Comparison of ENCODE assay signal across 30 cellular contexts in the genomic region with DNA sequence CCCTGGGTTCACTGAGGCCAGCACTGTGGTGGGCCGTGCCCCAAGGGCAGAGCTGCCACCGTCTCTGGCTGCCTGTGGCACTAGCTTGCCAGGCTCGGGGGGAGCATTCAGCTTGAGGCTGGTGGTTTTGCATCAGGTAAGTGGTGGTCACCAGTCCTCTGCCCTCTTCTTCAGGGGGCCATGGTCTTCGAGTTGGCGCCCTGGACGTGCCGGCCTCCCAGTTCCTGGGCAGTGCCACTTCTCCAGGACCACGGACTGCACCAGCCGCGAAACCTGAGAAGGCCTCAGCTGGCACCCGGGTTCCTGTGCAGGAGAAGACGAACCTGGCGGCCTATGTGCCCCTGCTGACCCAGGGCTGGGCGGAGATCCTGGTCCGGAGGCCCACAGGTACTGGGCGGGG. TPM values are rescaled to one million over a fixed set of nuclear protein-coding genes. Genes with fewer than 3 reads are reported as not detected.
DNase-seq lines count a peak whose midpoint lies in the region; ATAC-seq and TF ChIP-seq lines count a peak whose summit lies in the region.
"Had no signal": no experiment of that assay in that cellular context is flagged by ENCODE, and none has a peak within 500 bp of the region (broad histone marks: within the 10 kb centered on the region; RNA-seq: fewer than 3 reads in every experiment).

No MANE protein-coding gene starts in this region.

- H3K4me2 ChIP-seq in neuronal stem cell (ENCODE audit: insufficient read depth, low read length, poor library complexity, severe bottlenecking): no peak overlapping the region
- H3K4me2 ChIP-seq: A549 had no signal

- no peak overlapping the region for H2BK5ac ChIP-seq in neuronal stem cell (ENCODE audit: low read length)

- H3K9ac ChIP-seq in neuronal stem cell (ENCODE audit: low read depth, low read length, poor library complexity): no peak overlapping the region

- H2BK120ac ChIP-seq in neuronal stem cell (ENCODE audit: low read depth, low read length): no peak overlapping the region

- H3K4me1 ChIP-seq in HEK293 (ENCODE audit: control insufficient read depth, insufficient read depth, low read length): no peaks in the 10 kb centered on the region
- peaks cover 0 to 1% of the 10 kb centered on the region in 2 donors for H3K4me1 ChIP-seq in neuronal stem cell (ENCODE audit: control insufficient read depth in 2 of 2, insufficient read depth in 1 of 2, low read depth in 1 of 2, low read length in 2 of 2)
- H3K4me1 ChIP-seq: A549, BE2C, Caco-2 had no signal

- no peak overlapping the region for H3K27ac ChIP-seq in HEK293 (ENCODE audit: extremely low read depth, low read depth, low read length)
- H3K27ac ChIP-seq in neuronal stem cell (replicated peaks; ENCODE audit: low read length): no peak overlapping the region
- H3K27ac ChIP-seq: 22Rv1; A549; BLaER1 treated with 17β-estradiol and CSF1 and Interleukin-3, amounts not matched to agents 10 nM and 100 nM; C4-2B had no signal

- no CpG with 5 or more reads among the region's 16 CpGs for WGBS in neuronal stem cell (ENCODE audit: extremely low coverage in 2 of 2, insufficient read length in 2 of 2, insufficient replicate concordance in 1 of 2), 2 donors

- H3K23ac ChIP-seq in neuronal stem cell (ENCODE audit: low read depth, low read length, poor library complexity): no peak overlapping the region

- H3K9me3 ChIP-seq in HEK293 (ENCODE audit: control insufficient read depth, insufficient read depth, low read depth, low read length): no peaks in the 10 kb centered on the region
- no peaks in the 10 kb centered on the region for H3K9me3 ChIP-seq in neuronal stem cell (replicated peaks in 1 of 2; ENCODE audit: control insufficient read depth in 2 of 2, insufficient read depth in 1 of 2, low read depth in 1 of 2, low read length in 2 of 2)
- H3K9me3 ChIP-seq: A549; BE2C; BLaER1; BLaER1 treated with 17β-estradiol and CSF1 and Interleukin-3, amounts not matched to agents 10 nM and 100 nM; Caco-2 had no signal

- H3K79me1 ChIP-seq in neuronal stem cell (ENCODE audit: low read depth, low read length): peaks cover 14% of the 10 kb centered on the region

- H4K91ac ChIP-seq in neuronal stem cell (ENCODE audit: low read depth, low read length, poor library complexity): no peak overlapping the region

- no peak overlapping the region for H2AK5ac ChIP-seq in neuronal stem cell (ENCODE audit: low read depth, low read length)

- H2AFZ ChIP-seq in neuronal stem cell (ENCODE audit: low read length): no peak overlapping the region

- H3K14ac ChIP-seq in neuronal stem cell (ENCODE audit: low read length): no peak overlapping the region

- peak; percentile 19 for DNase-seq in left cardiac atrium
- no peak for DNase-seq in Right ventricle myocardium inferior (ENCODE audit: missing footprints)
- DNase-seq in neuronal stem cell (ENCODE audit: low spot score): no peak
- DNase-seq in GM19238 (ENCODE audit: insufficient read length, low spot score): no peak
- DNase-seq: 8988T; ACHN; AML-193; BE2C; C1 segment of cervical spinal cord; Caco-2; Calu3; CD4-positive, alpha-beta T cell; CD4-positive, CD25-positive, alpha-beta regulatory T cell; CD8-positive, alpha-beta memory T cell; CD8-positive, alpha-beta T cell; COR-L47; DMS 273 treated with DMSO at 0.1 percent for 48 hours; DMS153; DMS53; DMS79; DMS79 treated with DMSO at 0.1 percent for 48 hours; DND-41; EL had no signal

- peak overlapping the region; percentile 3 for H4K8ac ChIP-seq in neuronal stem cell (ENCODE audit: low read depth, low read length)

- H3K36me3 ChIP-seq in HEK293 (ENCODE audit: control insufficient read depth in 2 of 2, insufficient read depth in 1 of 2, low read length in 2 of 2) (peaks cover 0 to 91% of the 10 kb centered on the region in 2 experiments; a peak in 1 of 3 replicates), neuronal stem cell (replicated peaks in 1 of 2; ENCODE audit: control insufficient read depth in 2 of 2, insufficient read depth in 2 of 2, low read length in 2 of 2) (peaks cover 31 to 87% of the 10 kb centered on the region in 2 donors)

- no peak for ATAC-seq in left cardiac atrium
- ATAC-seq in Right ventricle myocardium inferior: no peak
- no peak for ATAC-seq in HG03520 (IDR thresholded peaks at IDR 0.05; ENCODE audit: unreplicated experiment)
- ATAC-seq: A549; CD8-positive, alpha-beta T cell had no signal

- H3K27me3 ChIP-seq in neuronal stem cell (ENCODE audit: control insufficient read depth in 3 of 3, insufficient read depth in 3 of 3, low read depth in 1 of 3, low read length in 3 of 3): no peaks in the 10 kb centered on the region
- H3K27me3 ChIP-seq: BE2C; BLaER1; BLaER1 treated with 17β-estradiol and CSF1 and Interleukin-3, amounts not matched to agents 10 nM and 100 nM had no signal

- CTCF ChIA-PET in HEK293 (lab: Yijun Ruan, JAX): interaction anchor here (0.8 kb wide), 1 partner anchor 32 kb away, joined by 3 read pairs; the partner anchor contains the start of genes NTHL1 and TSC2

- H3K4ac ChIP-seq in neuronal stem cell (ENCODE audit: low read length): no peak overlapping the region

- H2BK15ac ChIP-seq in neuronal stem cell (ENCODE audit: low read length): no peak overlapping the region

- no peak overlapping the region for H3K18ac ChIP-seq in neuronal stem cell (ENCODE audit: low read length)

- no peak overlapping the region for H3K4me3 ChIP-seq in HEK293 (ENCODE audit: low read depth, low read length)
- no peak overlapping the region for H3K4me3 ChIP-seq in neuronal stem cell (ENCODE audit: low read length in 2 of 2)
- H3K4me3 ChIP-seq: A549; BLaER1; BLaER1 treated with 17β-estradiol and CSF1 and Interleukin-3, amounts not matched to agents 10 nM and 100 nM had no signal

- POLR2A ChIA-PET in HEK293 (lab: Yijun Ruan, JAX): no interaction called here

- no peak overlapping the region for H2BK12ac ChIP-seq in neuronal stem cell (ENCODE audit: low read length)

- intact Hi-C loops in left cardiac atrium (cut with DNase I) (no loop called here), Right ventricle myocardium inferior (cut with DNase I) (no loop called here)

- no peak for TF ChIP-seq CTCF in HEK293 (tag by site-specific recombination; IDR thresholded peaks at IDR 0.05)

TF ChIP-seq in HEK293, 187 proteins besides CTCF, POLR2A, EP300 and RAD21:
- TF ChIP-seq BCL11A (tag by site-specific recombination; IDR thresholded peaks at IDR 0.05; ENCODE audit: low read depth): no peak
- TF ChIP-seq ZNF830 (tag by site-specific recombination; IDR thresholded peaks at IDR 0.05; ENCODE audit: low read depth): no peak
- TF ChIP-seq, protein P1, sequence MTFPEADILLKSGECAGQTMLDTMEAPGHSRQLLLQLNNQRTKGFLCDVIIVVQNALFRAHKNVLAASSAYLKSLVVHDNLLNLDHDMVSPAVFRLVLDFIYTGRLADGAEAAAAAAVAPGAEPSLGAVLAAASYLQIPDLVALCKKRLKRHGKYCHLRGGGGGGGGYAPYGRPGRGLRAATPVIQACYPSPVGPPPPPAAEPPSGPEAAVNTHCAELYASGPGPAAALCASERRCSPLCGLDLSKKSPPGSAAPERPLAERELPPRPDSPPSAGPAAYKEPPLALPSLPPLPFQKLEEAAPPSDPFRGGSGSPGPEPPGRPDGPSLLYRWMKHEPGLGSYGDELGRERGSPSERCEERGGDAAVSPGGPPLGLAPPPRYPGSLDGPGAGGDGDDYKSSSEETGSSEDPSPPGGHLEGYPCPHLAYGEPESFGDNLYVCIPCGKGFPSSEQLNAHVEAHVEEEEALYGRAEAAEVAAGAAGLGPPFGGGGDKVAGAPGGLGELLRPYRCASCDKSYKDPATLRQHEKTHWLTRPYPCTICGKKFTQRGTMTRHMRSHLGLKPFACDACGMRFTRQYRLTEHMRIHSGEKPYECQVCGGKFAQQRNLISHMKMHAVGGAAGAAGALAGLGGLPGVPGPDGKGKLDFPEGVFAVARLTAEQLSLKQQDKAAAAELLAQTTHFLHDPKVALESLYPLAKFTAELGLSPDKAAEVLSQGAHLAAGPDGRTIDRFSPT (tag by site-specific recombination; IDR thresholded peaks at IDR 0.05): 0 out of 2 replicates have a peak, but pooled peaks have one; percentile 43

RNA-seq across cellular contexts. Expression of gene TSC2, which starts 32.2 kb away (rescaled TPM):
- 10 to 100 TPM; 54.3 to 73.4 TPM for total RNA-seq in left cardiac atrium
- total RNA-seq in Right ventricle myocardium inferior: 62.8 TPM
- 54.6 TPM for polyA plus RNA-seq in neuronal stem cell (2013, experiment 1 of 2)
- 53.2 TPM for polyA plus RNA-seq in neuronal stem cell (2013, experiment 2 of 2)

RNA-seq across cellular contexts. Expression of gene NTHL1, which starts 32.4 kb away (rescaled TPM):
- 10 to 100 TPM in 1 of 2 donors, 1 to 10 TPM in 1; 5.7 to 16.6 TPM for total RNA-seq in left cardiac atrium
- 23.3 TPM for total RNA-seq in Right ventricle myocardium inferior
- 28.2 TPM for polyA plus RNA-seq in neuronal stem cell (2013, experiment 1 of 2)
- 27.7 TPM for polyA plus RNA-seq in neuronal stem cell (2013, experiment 2 of 2)

RNA-seq across cellular contexts. Expression of gene NHERF2, which starts 53.3 kb away (rescaled TPM):
- total RNA-seq in left cardiac atrium: 100 to 1,000 TPM; 164 to 242 TPM
- total RNA-seq in Right ventricle myocardium inferior: 292 TPM
- polyA plus RNA-seq in neuronal stem cell (2013, experiment 1 of 2): 16.0 TPM
- polyA plus RNA-seq in neuronal stem cell (2013, experiment 2 of 2): 14.8 TPM

RNA-seq across cellular contexts. Expression of gene PKD1, which starts 55.7 kb away (rescaled TPM):
- total RNA-seq in left cardiac atrium (100 to 1,000 TPM in 1 of 2 donors, 10 to 100 TPM in 1; 82.2 to 104 TPM), Right ventricle myocardium inferior (85.8 TPM)
- 27.8 TPM for polyA plus RNA-seq in neuronal stem cell (2013, experiment 1 of 2)
- polyA plus RNA-seq in neuronal stem cell (2013, experiment 2 of 2): 26.3 TPM
